Comparison of ENCODE assay signal across 8 cellular contexts in the genomic region with DNA sequence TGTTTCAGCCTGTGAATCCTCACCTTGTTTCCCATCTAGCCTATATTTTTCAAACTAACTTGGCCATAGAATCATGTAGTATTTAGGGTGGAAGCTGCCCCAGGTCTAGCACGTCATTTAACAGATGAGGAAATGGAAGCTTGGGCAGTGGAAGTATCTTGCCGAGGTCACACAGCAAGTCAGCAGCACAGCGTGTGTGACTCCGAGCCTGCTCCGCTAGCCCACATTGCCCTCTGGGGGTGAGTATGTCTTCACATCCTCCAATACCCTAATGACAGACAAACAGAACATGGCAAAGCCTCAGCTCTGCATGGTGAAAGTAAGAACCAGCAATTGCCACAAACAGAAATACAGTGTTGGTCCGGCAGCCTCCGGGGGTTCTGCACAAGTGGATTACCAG. TPM values are rescaled to one million over a fixed set of nuclear protein-coding genes. Genes with fewer than 3 reads are reported as not detected.
DNase-seq lines count a peak whose midpoint lies in the region; ATAC-seq and TF ChIP-seq lines count a peak whose summit lies in the region.

No MANE protein-coding gene starts in this region.

- ATAC-seq in GM19328 (IDR thresholded peaks at IDR 0.05; ENCODE audit: unreplicated experiment) = no peak
- no peak for ATAC-seq in HG02852 (IDR thresholded peaks at IDR 0.05; ENCODE audit: unreplicated experiment)

- H3K4me1 ChIP-seq in breast epithelium = no peaks in the 10 kb centered on the region

- H3K4me3 ChIP-seq in breast epithelium = no peak overlapping the region

- peak; percentile 57 for DNase-seq in MCF 10A (ENCODE audit: unreplicated experiment)
- no peak for DNase-seq in breast epithelium (ENCODE audit: low spot score in 2 of 2)
- DNase-seq in RPMI8226 = peak; percentile 93
- DNase-seq in activated effector memory CD4-positive, alpha-beta T cell treated with anti-CD3 and anti-CD28 coated beads, Interleukin-2, amount 50 U/mL, for 16 hours = peak; percentile 86
- DNase-seq in islet precursor cell = peak; percentile 88
- peak; percentile 38 for DNase-seq in stimulated activated CD8-positive, alpha-beta memory T cell treated with anti-CD3 and anti-CD28 coated beads, Interleukin-4, amount 100 ng/mL, for 24 hours (ENCODE audit: low read depth)

- H3K4me3 Mint-ChIP-seq in MCF 10A (ENCODE audit: unreplicated experiment) = no peak overlapping the region

- no peaks in the 10 kb centered on the region for H3K4me1 Mint-ChIP-seq in MCF 10A (ENCODE audit: insufficient read depth, unreplicated experiment)

- H3K9me3 ChIP-seq in breast epithelium = no peaks in the 10 kb centered on the region

- no peak overlapping the region for H3K27ac Mint-ChIP-seq in MCF 10A (ENCODE audit: low read depth, unreplicated experiment)

- H3K9me3 Mint-ChIP-seq in MCF 10A (ENCODE audit: unreplicated experiment) = no peaks in the 10 kb centered on the region

- peak; percentile 28 for TF ChIP-seq CTCF in MCF 10A (IDR thresholded peaks at IDR 0.05; ENCODE audit: unreplicated experiment)
- no peak for TF ChIP-seq CTCF in breast epithelium (IDR thresholded peaks at IDR 0.05)

- H3K27me3 Mint-ChIP-seq in MCF 10A (ENCODE audit: insufficient read depth, unreplicated experiment) = peaks cover 11% of the 10 kb centered on the region

- H3K36me3 Mint-ChIP-seq in MCF 10A (ENCODE audit: insufficient read depth, unreplicated experiment) = no peaks in the 10 kb centered on the region

- no peaks in the 10 kb centered on the region for H3K36me3 ChIP-seq in breast epithelium

- TF ChIP-seq POLR2A in breast epithelium (IDR thresholded peaks at IDR 0.05) = no peak

- intact Hi-C loops in MCF 10A (cut with micrococcal nuclease) = loop anchor here (1.0 kb wide), 1 partner anchor 280 kb away; no protein-coding TSS in a partner anchor
- intact Hi-C loops in breast epithelium (cut with DNase I; ENCODE audit: low total_unique reads) = no loop called here

- POLR2A ChIA-PET in MCF 10A (lab: Yijun Ruan, JAX) = interaction anchor here (1.0 to 1.4 kb wide), 3 partner anchors 56 to 128 kb away, joined by 3 read pairs; no protein-coding TSS in a partner anchor

- CTCF ChIA-PET in MCF 10A (lab: Yijun Ruan, JAX) = interaction anchor here (0.6 to 13.0 kb wide), 16 partner anchors 10 to 430 kb away, joined by 3 to 202 read pairs (median 4); no protein-coding TSS in a partner anchor

- H3K27me3 ChIP-seq in breast epithelium = no peaks in the 10 kb centered on the region

- H3K27ac ChIP-seq in breast epithelium = no peak overlapping the region

- no TSS peak for BruUV-seq in MCF 10A (replicated peaks; lab: Mats Ljungman, UMichigan)

RNA-seq across cellular contexts. Expression of a gene that starts 2.2 kb away (rescaled TPM):
- total RNA-seq in MCF 10A (2022) (not detected in 2 replicates), breast epithelium (under 1 TPM; 0.73 to 0.98 (median 0.96) TPM)

RNA-seq across cellular contexts. Expression of a gene that starts 14.7 kb away (rescaled TPM):
- total RNA-seq in MCF 10A (2022) (not detected in 2 replicates), breast epithelium (1 to 10 TPM; 1.3 to 2.2 (median 2.0) TPM)

RNA-seq across cellular contexts. Expression of a gene that starts 38.5 kb away (rescaled TPM):
- not detected in 2 replicates for total RNA-seq in MCF 10A (2022)
- total RNA-seq in breast epithelium = 1 to 10 TPM; 3.8 to 9.2 (median 4.1) TPM

Comparison
In these comparisons a context has a peak if more than half of its experiments do, and no peak if none do; other contexts are left out.
1. DNase-seq: peak in MCF 10A (single experiment), RPMI8226 (single experiment), activated effector memory CD4-positive, alpha-beta T cell treated with anti-CD3 and anti-CD28 coated beads, Interleukin-2, amount 50 U/mL, for 16 hours (single experiment), islet precursor cell (single experiment) and stimulated activated CD8-positive, alpha-beta memory T cell treated with anti-CD3 and anti-CD28 coated beads, Interleukin-4, amount 100 ng/mL, for 24 hours (single experiment); none in breast epithelium (0 of 2).